In genomic region chr2:144048631-144049060, GRCh38 we compare ENCODE assay signal across 1 cellular context.
TF ChIP-seq lines count a peak whose summit lies in the region.

No MANE protein-coding gene starts in this region.

TF ChIP-seq in K562, 482 proteins besides CTCF, POLR2A, EP300 and RAD21 (continued from another document and continues in another):
- TF ChIP-seq CHAMP1 (IDR thresholded peaks at IDR 0.05) (no peak), MBD2 (IDR thresholded peaks at IDR 0.05; ENCODE audit: borderline replicate concordance, low read depth) (no peak), FOXK1 (CRISPR knock-in tag; IDR thresholded peaks at IDR 0.05; ENCODE audit: borderline replicate concordance) (no peak), SRSF9 (IDR thresholded peaks at IDR 0.05; ENCODE audit: borderline replicate concordance, low read depth, low read length) (no peak), E2F6 (IDR thresholded peaks at IDR 0.05; ENCODE audit: borderline replicate concordance in 1 of 2, extremely low read depth in 1 of 2, insufficient read depth in 1 of 2, insufficient read length in 1 of 2, low read depth in 1 of 2, low read length in 1 of 2, poor library complexity in 1 of 2, severe bottlenecking in 1 of 2) (no peak), MAFF (IDR thresholded peaks at IDR 0.05; ENCODE audit: low read length) (peak; percentile 55; the same call in 1 of the 2 replicates), NR2C1 (IDR thresholded peaks at IDR 0.05) (no peak), NR2C1 (tag; IDR thresholded peaks at IDR 0.05) (no peak), TSC22D4 (tag; IDR thresholded peaks at IDR 0.05) (no peak), HBP1 (CRISPR knock-in tag; IDR thresholded peaks at IDR 0.05) (no peak), MBD1 (CRISPR knock-in tag; IDR thresholded peaks at IDR 0.05) (no peak), HNRNPUL1 (IDR thresholded peaks at IDR 0.05; ENCODE audit: low read length) (no peak; the same call in 1 of the 2 replicates), ZNF586 (CRISPR knock-in tag; conservative IDR thresholded peaks at IDR 0.05) (no peak), SAP30 (IDR thresholded peaks at IDR 0.05; ENCODE audit: borderline replicate concordance, insufficient read depth, low read depth, low read length, poor library complexity, severe bottlenecking) (no peak), SMARCE1 (IDR thresholded peaks at IDR 0.05) (0 out of 2 replicates have a peak, but pooled peaks have one; percentile 55), TEAD4 (IDR thresholded peaks at IDR 0.05; ENCODE audit: low read length) (peak; percentile 62), TEAD4 (CRISPR knock-in tag; IDR thresholded peaks at IDR 0.05; ENCODE audit: borderline replicate concordance) (no peak), ZNF395 (CRISPR knock-in tag; IDR thresholded peaks at IDR 0.05) (no peak), ZNF263 (CRISPR knock-in tag; IDR thresholded peaks at IDR 0.05; ENCODE audit: borderline replicate concordance) (no peak), ZSCAN32 (CRISPR knock-in tag; IDR thresholded peaks at IDR 0.05) (no peak), SLC30A9 (CRISPR knock-in tag; IDR thresholded peaks at IDR 0.05) (no peak), HMGXB4 (CRISPR knock-in tag; IDR thresholded peaks at IDR 0.05) (no peak), ZNF253 (CRISPR knock-in tag; conservative IDR thresholded peaks at IDR 0.05) (no peak), PREB (CRISPR knock-in tag; IDR thresholded peaks at IDR 0.05) (no peak), HLTF (IDR thresholded peaks at IDR 0.05) (no peak), ZNF644 (tag; IDR thresholded peaks at IDR 0.05; ENCODE audit: low read depth) (no peak), STAG1 (CRISPR knock-in tag; IDR thresholded peaks at IDR 0.05; ENCODE audit: borderline replicate concordance) (no peak), ZBTB33 (CRISPR knock-in tag; IDR thresholded peaks at IDR 0.05) (no peak), VEZF1 (CRISPR knock-in tag; IDR thresholded peaks at IDR 0.05) (peak; percentile 76), NCOA1 (IDR thresholded peaks at IDR 0.05; ENCODE audit: low read depth) (no peak), KLF16 (IDR thresholded peaks at IDR 0.05) (peak; percentile 59), ZC3H4 (CRISPR knock-in tag; IDR thresholded peaks at IDR 0.05; ENCODE audit: borderline replicate concordance) (no peak), TAF1 (IDR thresholded peaks at IDR 0.05; ENCODE audit: control insufficient read depth, extremely low read depth, insufficient read depth, low read length, severe bottlenecking) (no peak), HNRNPK (IDR thresholded peaks at IDR 0.05; ENCODE audit: low read depth, low read length, poor library complexity, severe bottlenecking) (no peak), E2F1 (CRISPR knock-in tag; IDR thresholded peaks at IDR 0.05) (no peak), KDM4B (IDR thresholded peaks at IDR 0.05; ENCODE audit: borderline replicate concordance in 2 of 2, low read depth in 1 of 2) (no peak), ATF6 (CRISPR knock-in tag; IDR thresholded peaks at IDR 0.05) (no peak), DIDO1 (tag; IDR thresholded peaks at IDR 0.05; ENCODE audit: low read depth) (no peak)
